In genomic region chr10:34701194-34701593, GRCh38 we compare ENCODE assay signal across 24 cellular contexts.
"Had no signal": no experiment of that assay in that cellular context is flagged by ENCODE, and none has a peak within 500 bp of the region (broad histone marks: within the 10 kb centered on the region; RNA-seq: fewer than 3 reads in every experiment).

No MANE protein-coding gene starts in this region.

- H3K9me3 ChIP-seq: esophagus squamous epithelium, gastroesophageal sphincter, transverse colon, vagina had no signal

- H3K9me3 Mint-ChIP-seq: activated B cell treated with CpG ODN at 0.5 μM for 24 hours; activated CD4-positive, alpha-beta memory T cell treated with anti-CD3 and anti-CD28 coated beads, Interleukin-2, amount 10 ng/mL, durations not matched to agents 7 days and 5 days; activated naive CD8-positive, alpha-beta T cell treated with anti-CD3 and anti-CD28 coated beads, Interleukin-2, amount 50 U/mL, for 24 hours; dendritic cell treated with granulocyte-macrophage colony-stimulating factor and Interleukin-4, amounts not matched to agents 40 ng/mL and 50 ng/mL, for 4 days; natural killer cell treated with Interleukin-12 subunit alpha and Interleukin-12 subunit beta and Interleukin-15 and Interleukin-18, amount 100 ng/mL, for 72 hours; stimulated activated naive B cell treated with anti-CD40 and anti-IgM and Interleukin-4, amounts not matched to agents 10 μg/mL and 1 μg/mL and 100 μg/mL, for 72 hours had no signal

- H3K27ac ChIP-seq: cardiac muscle cell, gastroesophageal sphincter, transverse colon, vagina had no signal

- H3K36me3 Mint-ChIP-seq: natural killer cell treated with Interleukin-12 subunit alpha and Interleukin-12 subunit beta and Interleukin-15 and Interleukin-18, amount 100 ng/mL, for 72 hours; stimulated activated naive B cell treated with anti-CD40 and anti-IgM and Interleukin-4, amounts not matched to agents 10 μg/mL and 1 μg/mL and 100 μg/mL, for 72 hours had no signal

- H3K4me3 ChIP-seq: cardiac muscle cell, esophagus squamous epithelium, gastroesophageal sphincter, transverse colon, vagina had no signal

- H3K27me3 ChIP-seq: cardiac muscle cell, esophagus squamous epithelium, gastroesophageal sphincter, transverse colon, vagina had no signal

- H3K27me3 Mint-ChIP-seq: activated B cell treated with CpG ODN at 0.5 μM for 24 hours; activated naive CD8-positive, alpha-beta T cell treated with anti-CD3 and anti-CD28 coated beads, Interleukin-2, amount 50 U/mL, for 24 hours had no signal

- H3K4me3 Mint-ChIP-seq: activated B cell treated with CpG ODN at 0.5 μM for 24 hours; activated CD4-positive, alpha-beta memory T cell treated with anti-CD3 and anti-CD28 coated beads, Interleukin-2, amount 10 ng/mL, durations not matched to agents 7 days and 5 days; activated naive CD8-positive, alpha-beta T cell treated with anti-CD3 and anti-CD28 coated beads, Interleukin-2, amount 50 U/mL, for 24 hours; dendritic cell treated with granulocyte-macrophage colony-stimulating factor and Interleukin-4, amounts not matched to agents 40 ng/mL and 50 ng/mL, for 4 days; natural killer cell treated with Interleukin-12 subunit alpha and Interleukin-12 subunit beta and Interleukin-15 and Interleukin-18, amount 100 ng/mL, for 72 hours; stimulated activated naive B cell treated with anti-CD40 and anti-IgM and Interleukin-4, amounts not matched to agents 10 μg/mL and 1 μg/mL and 100 μg/mL, for 72 hours; T-helper 17 cell had no signal

- H3K36me3 ChIP-seq: cardiac muscle cell, esophagus squamous epithelium, transverse colon, vagina had no signal

- H3K27ac Mint-ChIP-seq: activated B cell treated with CpG ODN at 0.5 μM for 24 hours; activated CD4-positive, alpha-beta memory T cell treated with anti-CD3 and anti-CD28 coated beads, Interleukin-2, amount 10 ng/mL, durations not matched to agents 7 days and 5 days; activated naive CD8-positive, alpha-beta T cell treated with anti-CD3 and anti-CD28 coated beads, Interleukin-2, amount 50 U/mL, for 24 hours; dendritic cell treated with granulocyte-macrophage colony-stimulating factor and Interleukin-4, amounts not matched to agents 40 ng/mL and 50 ng/mL, for 4 days; natural killer cell treated with Interleukin-12 subunit alpha and Interleukin-12 subunit beta and Interleukin-15 and Interleukin-18, amount 100 ng/mL, for 72 hours; stimulated activated naive B cell treated with anti-CD40 and anti-IgM and Interleukin-4, amounts not matched to agents 10 μg/mL and 1 μg/mL and 100 μg/mL, for 72 hours; T-helper 17 cell had no signal

- H3K4me1 Mint-ChIP-seq: activated B cell treated with CpG ODN at 0.5 μM for 24 hours had no signal

- ATAC-seq: activated naive CD8-positive, alpha-beta T cell treated with anti-CD3 and anti-CD28 coated beads, Interleukin-2, amount 50 U/mL, for 24 hours; gastroesophageal sphincter; left ventricle myocardium superior; natural killer cell treated with Interleukin-12 subunit alpha and Interleukin-12 subunit beta and Interleukin-15 and Interleukin-18, amount 100 ng/mL, for 72 hours; stimulated activated naive B cell treated with anti-CD40 and anti-IgM and Interleukin-4, amounts not matched to agents 10 μg/mL and 1 μg/mL and 100 μg/mL, for 72 hours; T-helper 17 cell had no signal

- DNase-seq: activated B cell treated with CpG ODN at 0.5 μM for 24 hours; activated CD4-positive, alpha-beta memory T cell treated with anti-CD3 and anti-CD28 coated beads, Interleukin-2, amount 10 ng/mL, durations not matched to agents 7 days and 5 days; activated CD4-positive, alpha-beta T cell treated with anti-CD3 and anti-CD28 coated beads for 4 hours; activated effector memory CD4-positive, alpha-beta T cell treated with anti-CD3 and anti-CD28 coated beads, Interleukin-2, amount 50 U/mL, for 16 hours; activated naive CD4-positive, alpha-beta T cell treated with anti-CD3 and anti-CD28 coated beads, Interleukin-2, amount 50 U/mL, for 16 hours; activated naive CD8-positive, alpha-beta T cell treated with anti-CD3 and anti-CD28 coated beads, Interleukin-2, amount 50 U/mL, for 24 hours; activated T-cell treated with anti-CD3 and anti-CD28 coated beads for 4 hours; effector CD8-positive, alpha-beta T cell; esophagus squamous epithelium; head of caudate nucleus; hypothalamus; left ventricle myocardium superior; occipital lobe; posterior cingulate gyrus; stimulated activated CD4-positive, alpha-beta T cell treated with anti-CD3 and anti-CD28 coated beads, Interleukin-2, amount 100 ng/mL, for 48 hours; stimulated activated CD8-positive, alpha-beta memory T cell treated with anti-CD3 and anti-CD28 coated beads, Interleukin-4, amount 100 ng/mL, for 48 hours; stimulated activated naive B cell treated with anti-CD40 and anti-IgM and Interleukin-4, amounts not matched to agents 10 μg/mL and 1 μg/mL and 100 μg/mL, for 72 hours; T-helper 17 cell; transverse colon had no signal
